ENCODE assay signal across 19 cellular contexts in genomic region chr9:126069400-126069955, GRCh38.
"Had no signal": no experiment of that assay in that cellular context is flagged by ENCODE, and none has a peak within 500 bp of the region (broad histone marks: within the 10 kb centered on the region; RNA-seq: fewer than 3 reads in every experiment).

No MANE protein-coding gene starts in this region.

- H3K27me3 ChIP-seq: colonic mucosa, transverse colon had no signal

- H3K4me1 ChIP-seq: colonic mucosa, foreskin keratinocyte, stomach, transverse colon had no signal

- DNase-seq: colonic mucosa; dermis blood vessel endothelial cell; erythroblast; foreskin keratinocyte; left colon; left ventricle myocardium superior; mesendoderm; naive thymus-derived CD4-positive, alpha-beta T cell; nephron progenitor cell; right cardiac atrium; small intestine; stimulated activated CD4-positive, alpha-beta T cell treated with anti-CD3 and anti-CD28 coated beads, Interleukin-12 subunit alpha, Interleukin-12 subunit beta, amount 100 ng/mL, for 4 hours; stimulated activated naive CD4-positive, alpha-beta T cell; stomach; substantia nigra; transverse colon had no signal

- H3K27ac ChIP-seq: colonic mucosa, foreskin keratinocyte, neutrophil, stomach, thoracic aorta, transverse colon had no signal

- ATAC-seq: foreskin keratinocyte; left colon; left ventricle myocardium superior; naive thymus-derived CD4-positive, alpha-beta T cell; right cardiac atrium had no signal

- H3K9me3 ChIP-seq: colonic mucosa, neutrophil, stomach, thoracic aorta, transverse colon had no signal

- H3K36me3 ChIP-seq: colonic mucosa, neutrophil, stomach, thoracic aorta, transverse colon had no signal

- H3K4me3 ChIP-seq: colonic mucosa, lung, stomach, thoracic aorta, transverse colon had no signal
